17 cellular contexts compared by ENCODE assay signal in the genomic region with DNA sequence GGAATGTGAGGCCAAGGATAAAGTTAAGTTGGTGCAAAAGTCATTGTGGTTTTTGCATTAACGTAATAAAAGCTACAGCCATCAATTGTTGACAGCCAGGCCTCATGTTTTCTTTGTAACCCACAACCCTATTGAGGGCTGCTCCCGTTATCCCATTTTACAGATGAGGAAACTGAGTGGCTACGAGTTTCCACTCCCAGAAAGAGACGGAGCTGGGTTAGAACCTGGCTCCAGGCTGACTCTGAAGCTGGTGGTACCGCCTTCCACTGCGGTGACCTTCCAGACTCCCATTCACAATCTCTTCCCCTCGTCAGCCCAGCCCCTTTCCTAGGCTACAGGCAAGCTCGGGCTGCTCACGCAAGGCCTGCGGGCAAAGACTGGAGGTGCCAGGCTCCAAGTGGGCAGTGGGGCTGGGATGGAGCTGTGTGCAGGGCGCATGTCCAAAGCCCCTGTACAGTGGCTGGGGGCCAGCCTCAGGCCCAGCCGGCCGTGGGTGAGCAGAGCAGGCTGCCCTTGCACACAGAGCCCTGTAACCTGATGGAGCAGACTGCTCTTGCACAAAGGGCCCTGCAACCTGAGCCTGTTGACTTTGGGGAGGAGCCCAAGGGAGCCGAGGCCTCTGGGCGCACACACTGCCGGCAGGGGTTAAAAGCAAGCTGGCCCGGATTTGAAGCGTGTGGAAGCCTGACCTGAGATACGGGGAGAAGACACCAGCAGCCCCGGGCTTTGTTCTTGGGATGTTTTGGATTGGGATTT.
DNase-seq lines count a peak whose midpoint lies in the region; ATAC-seq and TF ChIP-seq lines count a peak whose summit lies in the region.
"Had no signal": no experiment of that assay in that cellular context is flagged by ENCODE, and none has a peak within 500 bp of the region (broad histone marks: within the 10 kb centered on the region; RNA-seq: fewer than 3 reads in every experiment).

No MANE protein-coding gene starts in this region.

- no peaks in the 10 kb centered on the region for H3K9me3 ChIP-seq in RWPE2 (ENCODE audit: severe bottlenecking)
- no peaks in the 10 kb centered on the region for H3K9me3 ChIP-seq in liver (ENCODE audit: control insufficient read depth in 4 of 4, low read length in 3 of 4)
- H3K9me3 ChIP-seq in left ventricle myocardium inferior (replicated peaks): no peaks in the 10 kb centered on the region
- H3K9me3 ChIP-seq: ascending aorta, HAP-1, psoas muscle had no signal

- DNase-seq in COLO668 (lab: John Stamatoyannopoulos, UW; ENCODE audit: unreplicated experiment) (peak; percentile 86), NCI-H146 (lab: John Stamatoyannopoulos, UW) (peak; percentile 66), RWPE2 (ENCODE audit: low spot score) (peak; percentile 42), germinal center (ENCODE audit: low spot score) (no peak), left ventricle myocardium inferior (no peak)
- no peak for DNase-seq in NK-92 treated with Interleukin-12 subunit alpha and Interleukin-12 subunit beta, amount 100 ng/mL, for 24 hours (lab: John Stamatoyannopoulos, UW)
- DNase-seq: activated CD4-positive, CD25-positive, alpha-beta regulatory T cell treated with anti-CD3 and anti-CD28 coated beads, Interleukin-2, amount 50 U/mL, for 72 hours; cortex of kidney; kidney glomerular epithelial cell; MV-4-11; NCI-H526 treated with DMSO at 0.1 percent for 48 hours; psoas muscle had no signal

- H3K4me3 ChIP-seq in RWPE2 (ENCODE audit: severe bottlenecking): no peak overlapping the region
- no peak overlapping the region for H3K4me3 ChIP-seq in liver (ENCODE audit: low read depth in 1 of 3, low read length in 3 of 3)
- no peak overlapping the region for H3K4me3 ChIP-seq in left ventricle myocardium inferior
- H3K4me3 ChIP-seq: ascending aorta, HAP-1, psoas muscle had no signal

- no peaks in the 10 kb centered on the region for H3K36me3 ChIP-seq in RWPE2 (ENCODE audit: low read depth)
- H3K36me3 ChIP-seq in liver (ENCODE audit: control insufficient read depth in 4 of 4, insufficient read depth in 3 of 4, low read depth in 1 of 4, low read length in 3 of 4): no peaks in the 10 kb centered on the region
- no peaks in the 10 kb centered on the region for H3K36me3 ChIP-seq in left ventricle myocardium inferior
- H3K36me3 ChIP-seq: ascending aorta, HAP-1 had no signal

- H3K27ac ChIP-seq in RWPE2 (ENCODE audit: poor library complexity, severe bottlenecking) (no peak overlapping the region), liver (ENCODE audit: low read depth in 1 of 2, low read length in 2 of 2) (no peak overlapping the region), left ventricle myocardium inferior (replicated peaks) (no peak overlapping the region)
- H3K27ac ChIP-seq: ascending aorta, psoas muscle, RWPE1 had no signal

- H3K4me1 ChIP-seq in RWPE2 (ENCODE audit: insufficient read depth, poor library complexity, severe bottlenecking): no peaks in the 10 kb centered on the region
- peaks cover 0 to 2% (median 0%) of the 10 kb centered on the region in 4 donors for H3K4me1 ChIP-seq in liver (ENCODE audit: control insufficient read depth in 4 of 4, insufficient read depth in 4 of 4, low read length in 3 of 4)
- no peaks in the 10 kb centered on the region for H3K4me1 ChIP-seq in left ventricle myocardium inferior
- H3K4me1 ChIP-seq: ascending aorta, HAP-1, psoas muscle had no signal

- TF ChIP-seq CTCF in RWPE2 (IDR thresholded peaks at IDR 0.05; ENCODE audit: poor library complexity, severe bottlenecking) (no peak), liver (IDR thresholded peaks at IDR 0.05; ENCODE audit: low read depth, low read length, missing input control) (no peak), left ventricle myocardium inferior (IDR thresholded peaks at IDR 0.05; ENCODE audit: borderline replicate concordance) (no peak)

- peak; percentile 52 to 68 for TF ChIP-seq RAD21 in liver (IDR thresholded peaks at IDR 0.05)

- ATAC-seq in RWPE2 (ENCODE audit: low read depth) (peak; percentile 68), HG03196 (IDR thresholded peaks at IDR 0.05; ENCODE audit: unreplicated experiment) (no peak)
- ATAC-seq: psoas muscle had no signal

- H3K9ac ChIP-seq in liver (ENCODE audit: low read depth in 1 of 2, low read length in 2 of 2): no peak overlapping the region

- H3K27me3 ChIP-seq in RWPE2 (ENCODE audit: insufficient read depth, poor library complexity, severe bottlenecking): no peaks in the 10 kb centered on the region
- no peaks in the 10 kb centered on the region for H3K27me3 ChIP-seq in liver (ENCODE audit: control insufficient read depth in 4 of 4, insufficient read depth in 4 of 4, low read length in 3 of 4)
- H3K27me3 ChIP-seq in left ventricle myocardium inferior (ENCODE audit: low read depth): peaks cover 75% of the 10 kb centered on the region
- H3K27me3 ChIP-seq: ascending aorta had no signal

- 64% methylated on average over 20 of the region's 20 CpGs for WGBS in liver

- intact Hi-C loops in left ventricle myocardium inferior (cut with micrococcal nuclease): no loop called here

TF ChIP-seq in liver, 16 proteins besides CTCF, POLR2A, EP300 and RAD21:
- TF ChIP-seq HNF4A (conservative IDR thresholded peaks at IDR 0.05) (peak; percentile 17 to 50), FOXA1 (IDR thresholded peaks at IDR 0.05) (peak; percentile 88), FOXA2 (IDR thresholded peaks at IDR 0.05) (peak; percentile 91), SP1 (IDR thresholded peaks at IDR 0.05) (peak; percentile 15), YY1 (IDR thresholded peaks at IDR 0.05) (no peak), GABPA (IDR thresholded peaks at IDR 0.05 in 1 of 2, conservative IDR thresholded peaks at IDR 0.05 in 1 of 2) (no peak), EGR1 (IDR thresholded peaks at IDR 0.05; ENCODE audit: low read depth in 2 of 2) (no peak), HNF4G (IDR thresholded peaks at IDR 0.05) (no peak), RXRA (IDR thresholded peaks at IDR 0.05) (peak; percentile 15 to 56)
- TF ChIP-seq, protein P1, sequence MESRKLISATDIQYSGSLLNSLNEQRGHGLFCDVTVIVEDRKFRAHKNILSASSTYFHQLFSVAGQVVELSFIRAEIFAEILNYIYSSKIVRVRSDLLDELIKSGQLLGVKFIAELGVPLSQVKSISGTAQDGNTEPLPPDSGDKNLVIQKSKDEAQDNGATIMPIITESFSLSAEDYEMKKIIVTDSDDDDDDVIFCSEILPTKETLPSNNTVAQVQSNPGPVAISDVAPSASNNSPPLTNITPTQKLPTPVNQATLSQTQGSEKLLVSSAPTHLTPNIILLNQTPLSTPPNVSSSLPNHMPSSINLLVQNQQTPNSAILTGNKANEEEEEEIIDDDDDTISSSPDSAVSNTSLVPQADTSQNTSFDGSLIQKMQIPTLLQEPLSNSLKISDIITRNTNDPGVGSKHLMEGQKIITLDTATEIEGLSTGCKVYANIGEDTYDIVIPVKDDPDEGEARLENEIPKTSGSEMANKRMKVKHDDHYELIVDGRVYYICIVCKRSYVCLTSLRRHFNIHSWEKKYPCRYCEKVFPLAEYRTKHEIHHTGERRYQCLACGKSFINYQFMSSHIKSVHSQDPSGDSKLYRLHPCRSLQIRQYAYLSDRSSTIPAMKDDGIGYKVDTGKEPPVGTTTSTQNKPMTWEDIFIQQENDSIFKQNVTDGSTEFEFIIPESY (IDR thresholded peaks at IDR 0.05): no peak

Comparison
In these comparisons a context has a peak if more than half of its experiments do, and no peak if none do; other contexts are left out.
1. DNase-seq: peak in COLO668 (single experiment), NCI-H146 (single experiment) and RWPE2 (single experiment); none in NK-92 treated with Interleukin-12 subunit alpha and Interleukin-12 subunit beta, amount 100 ng/mL, for 24 hours (single experiment), germinal center (single experiment) and left ventricle myocardium inferior (single experiment).